Comparison of ENCODE assay signal across 20 cellular contexts in the genomic region with DNA sequence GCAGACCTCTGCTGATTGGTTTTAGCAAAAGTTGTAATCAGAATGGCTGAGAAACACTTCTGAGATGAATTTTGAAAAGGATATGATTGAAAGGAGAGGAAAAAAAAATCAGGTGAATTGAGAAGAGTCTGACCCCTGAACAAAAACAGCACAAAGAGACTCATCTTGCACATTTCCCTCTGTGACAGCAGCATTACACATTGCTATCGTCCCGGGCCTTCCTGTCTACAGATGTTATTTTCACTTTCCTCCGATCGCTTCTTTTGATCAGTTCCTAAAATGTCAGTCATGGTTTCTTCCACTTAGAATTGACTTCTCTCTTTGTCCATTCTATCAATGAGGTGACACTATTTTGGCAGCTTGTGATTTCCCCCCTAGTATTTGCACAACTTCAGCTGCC.
DNase-seq lines count a peak whose midpoint lies in the region; ATAC-seq lines count a peak whose summit lies in the region.
"Had no signal": no experiment of that assay in that cellular context is flagged by ENCODE, and none has a peak within 500 bp of the region (broad histone marks: within the 10 kb centered on the region; RNA-seq: fewer than 3 reads in every experiment).

No MANE protein-coding gene starts in this region.

- intact Hi-C loops in activated T-helper 2 cell treated with anti-CD3 and anti-CD28 coated beads, Interferon-gamma antibody, Interleukin-2, Interleukin-4, amounts not matched to agents 10 μg/mL and 5 μg/mL and 100 μg/mL, durations not matched to agents 14 hours and 24 hours and 36 hours (cut with micrococcal nuclease): no loop called here

- no peak overlapping the region for H3K27ac Mint-ChIP-seq in stimulated activated naive CD8-positive, alpha-beta T cell treated with anti-CD3 and anti-CD28 coated beads, Interleukin-15, Interleukin-2, amounts not matched to agents 100 ng/mL and 50 ng/mL, for 24 hours
- no peak overlapping the region for H3K27ac Mint-ChIP-seq in activated T-helper 2 cell treated with anti-CD3 and anti-CD28 coated beads, Interferon-gamma antibody, Interleukin-2, Interleukin-4, amounts not matched to agents 10 μg/mL and 5 μg/mL and 100 μg/mL, durations not matched to agents 14 hours and 24 hours and 36 hours

- DNase-seq in stimulated activated naive CD8-positive, alpha-beta T cell treated with anti-CD3 and anti-CD28 coated beads, Interleukin-15, Interleukin-2, amounts not matched to agents 100 U/mL and 50 U/mL, for 24 hours: no peak
- DNase-seq in activated T-helper 2 cell treated with anti-CD3 and anti-CD28 coated beads, Interferon-gamma antibody, Interleukin-2, Interleukin-4, amounts not matched to agents 10 μg/mL and 5 μg/mL and 100 μg/mL, durations not matched to agents 14 hours and 24 hours and 36 hours (ENCODE audit: low spot score): no peak
- DNase-seq in C1 segment of cervical spinal cord (lab: John Stamatoyannopoulos, UW): no peak
- DNase-seq in midbrain (lab: John Stamatoyannopoulos, UW): no peak
- DNase-seq: activated CD8-positive, alpha-beta memory T cell treated with anti-CD3 and anti-CD28 coated beads for 24 hours; activated gamma-delta T cell; cerebellar nuclear complex; foreskin keratinocyte; hippocampal formation; left ventricle myocardium superior; MG63; NCI-H1436; NCI-H510A treated with DMSO at 0.1 percent for 48 hours; stimulated activated CD4-positive, alpha-beta T cell treated with anti-CD3 and anti-CD28 coated beads, Interleukin-4, amount 100 ng/mL, for 1 hour; stomach; transverse colon had no signal

- ATAC-seq in stimulated activated naive CD8-positive, alpha-beta T cell treated with anti-CD3 and anti-CD28 coated beads, Interleukin-15, Interleukin-2, amounts not matched to agents 100 U/mL and 50 U/mL, for 24 hours: no peak
- ATAC-seq in HG03280 (IDR thresholded peaks at IDR 0.05; ENCODE audit: unreplicated experiment): no peak
- ATAC-seq: foreskin keratinocyte, left ventricle myocardium superior had no signal

- H3K4me1 Mint-ChIP-seq in stimulated activated naive CD8-positive, alpha-beta T cell treated with anti-CD3 and anti-CD28 coated beads, Interleukin-15, Interleukin-2, amounts not matched to agents 100 ng/mL and 50 ng/mL, for 24 hours (ENCODE audit: low read depth): peaks cover 10% of the 10 kb centered on the region
- H3K4me1 Mint-ChIP-seq in activated T-helper 2 cell treated with anti-CD3 and anti-CD28 coated beads, Interferon-gamma antibody, Interleukin-2, Interleukin-4, amounts not matched to agents 10 μg/mL and 5 μg/mL and 100 μg/mL, durations not matched to agents 14 hours and 24 hours and 36 hours (ENCODE audit: low read depth): peaks cover 10% of the 10 kb centered on the region

- peak overlapping the region; percentile 73 for H3K27ac ChIP-seq in KOPT-K1 (ENCODE audit: low read depth, low read length, poor library complexity, severe bottlenecking)
- H3K27ac ChIP-seq: foreskin keratinocyte, prostate gland, stomach, transverse colon had no signal

- H3K4me3 Mint-ChIP-seq in stimulated activated naive CD8-positive, alpha-beta T cell treated with anti-CD3 and anti-CD28 coated beads, Interleukin-15, Interleukin-2, amounts not matched to agents 100 ng/mL and 50 ng/mL, for 24 hours: peak overlapping the region; percentile 49
- H3K4me3 Mint-ChIP-seq in activated T-helper 2 cell treated with anti-CD3 and anti-CD28 coated beads, Interferon-gamma antibody, Interleukin-2, Interleukin-4, amounts not matched to agents 10 μg/mL and 5 μg/mL and 100 μg/mL, durations not matched to agents 14 hours and 24 hours and 36 hours (ENCODE audit: low read depth): peak overlapping the region; percentile 17

- H3K27me3 Mint-ChIP-seq in stimulated activated naive CD8-positive, alpha-beta T cell treated with anti-CD3 and anti-CD28 coated beads, Interleukin-15, Interleukin-2, amounts not matched to agents 100 ng/mL and 50 ng/mL, for 24 hours: no peaks in the 10 kb centered on the region
- H3K27me3 Mint-ChIP-seq in activated T-helper 2 cell treated with anti-CD3 and anti-CD28 coated beads, Interferon-gamma antibody, Interleukin-2, Interleukin-4, amounts not matched to agents 10 μg/mL and 5 μg/mL and 100 μg/mL, durations not matched to agents 14 hours and 24 hours and 36 hours (ENCODE audit: low read depth): no peaks in the 10 kb centered on the region

- no peaks in the 10 kb centered on the region for H3K36me3 Mint-ChIP-seq in stimulated activated naive CD8-positive, alpha-beta T cell treated with anti-CD3 and anti-CD28 coated beads, Interleukin-15, Interleukin-2, amounts not matched to agents 100 ng/mL and 50 ng/mL, for 24 hours (ENCODE audit: low read depth)
- no peaks in the 10 kb centered on the region for H3K36me3 Mint-ChIP-seq in activated T-helper 2 cell treated with anti-CD3 and anti-CD28 coated beads, Interferon-gamma antibody, Interleukin-2, Interleukin-4, amounts not matched to agents 10 μg/mL and 5 μg/mL and 100 μg/mL, durations not matched to agents 14 hours and 24 hours and 36 hours (ENCODE audit: low read depth)

- no peaks in the 10 kb centered on the region for H3K9me3 Mint-ChIP-seq in stimulated activated naive CD8-positive, alpha-beta T cell treated with anti-CD3 and anti-CD28 coated beads, Interleukin-15, Interleukin-2, amounts not matched to agents 100 ng/mL and 50 ng/mL, for 24 hours
- no peaks in the 10 kb centered on the region for H3K9me3 Mint-ChIP-seq in activated T-helper 2 cell treated with anti-CD3 and anti-CD28 coated beads, Interferon-gamma antibody, Interleukin-2, Interleukin-4, amounts not matched to agents 10 μg/mL and 5 μg/mL and 100 μg/mL, durations not matched to agents 14 hours and 24 hours and 36 hours

- H3K36me3 ChIP-seq in KOPT-K1 (ENCODE audit: insufficient read depth, low read length): no peaks in the 10 kb centered on the region
- H3K36me3 ChIP-seq: MG63, prostate gland, stomach, transverse colon had no signal

- H3K9me3 ChIP-seq in KOPT-K1 (ENCODE audit: insufficient read depth, low read length, poor library complexity, severe bottlenecking): peaks cover 13% of the 10 kb centered on the region
- H3K9me3 ChIP-seq: MG63, prostate gland, stomach, transverse colon had no signal
